In the genomic region with DNA sequence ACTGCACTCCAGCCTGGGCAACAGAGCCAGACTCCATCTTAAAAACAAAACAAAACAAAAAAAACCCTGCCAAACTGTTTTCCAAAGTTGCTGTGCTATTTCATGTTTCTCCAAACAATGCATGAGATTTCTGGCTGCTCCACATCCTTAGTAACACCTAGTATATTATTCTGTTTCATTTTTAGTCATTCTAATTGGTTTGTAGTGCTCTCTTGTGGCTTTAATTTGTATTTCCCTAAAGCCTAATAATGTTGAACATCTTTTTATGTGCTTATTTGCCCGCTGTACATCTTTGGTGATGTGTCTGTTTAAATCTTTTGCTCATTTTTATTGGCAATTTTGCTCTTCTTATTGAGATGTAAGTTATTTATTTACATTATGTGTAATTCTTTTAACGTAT, we compare ENCODE assay signal across 12 cellular contexts. TPM values are rescaled to one million over a fixed set of nuclear protein-coding genes. Genes with fewer than 3 reads are reported as not detected.
DNase-seq lines count a peak whose midpoint lies in the region; ATAC-seq and TF ChIP-seq lines count a peak whose summit lies in the region.
"Had no signal": no experiment of that assay in that cellular context is flagged by ENCODE, and none has a peak within 500 bp of the region (broad histone marks: within the 10 kb centered on the region; RNA-seq: fewer than 3 reads in every experiment).

No MANE protein-coding gene starts in this region.

- H3K79me2 ChIP-seq in PC-9 (ENCODE audit: low read depth), result no peaks in the 10 kb centered on the region

- no peak overlapping the region for H2AFZ ChIP-seq in PC-9

- H3F3A ChIP-seq in PC-9 (ENCODE audit: insufficient read depth, low read depth), result peaks cover 5% of the 10 kb centered on the region; the same call in 1 of the 2 replicates

- BruUV-seq in PC-9 (replicated peaks; lab: Mats Ljungman, UMichigan), result no TSS peak

- H3K4me2 ChIP-seq in PC-9, result no peak overlapping the region

- ATAC-seq in HG03045 (IDR thresholded peaks at IDR 0.05; ENCODE audit: unreplicated experiment), result no peak
- ATAC-seq: activated CD4-positive, alpha-beta T cell treated with anti-CD3 and anti-CD28 coated beads for 36 hours had no signal

- H3K27me3 ChIP-seq in PC-9 (ENCODE audit: insufficient read depth, low read depth), result no peaks in the 10 kb centered on the region

- POLR2A ChIA-PET in PC-9 (lab: Charles Lee; ENCODE audit: unreplicated experiment), result no interaction called here

- H3K9me2 ChIP-seq in PC-9 (ENCODE audit: insufficient read depth), result no peaks in the 10 kb centered on the region

- no peaks in the 10 kb centered on the region for H3K36me3 ChIP-seq in PC-9 (ENCODE audit: low read depth)

- H3K4me3 ChIP-seq in PC-9 (no peak overlapping the region), fibroblast of mammary gland (ENCODE audit: control insufficient read depth, low read depth, low read length) (no peak overlapping the region)

- no peaks in the 10 kb centered on the region for H4K20me1 ChIP-seq in PC-9 (ENCODE audit: insufficient read depth)

- peaks cover 7% of the 10 kb centered on the region for H3K4me1 ChIP-seq in PC-9 (replicated peaks; ENCODE audit: insufficient read depth)

- intact Hi-C loops in PC-9 (cut with micrococcal nuclease; ENCODE audit: unreplicated experiment), result loop anchor here (5.0 kb wide), 1 partner anchor 1293 kb away; no protein-coding TSS in a partner anchor

- in situ Hi-C loops in ACHN (cut with HindIII; ENCODE audit: low pct_ligation_motif_present, low pct_unique_long_range_greater_than_20kb, low sequenced_read_pairs), result no loop called here

- H3K9me3 ChIP-seq in PC-9 (ENCODE audit: insufficient read depth, low read depth), result no peaks in the 10 kb centered on the region

- H3K27ac ChIP-seq in PC-9, result no peak overlapping the region

- CTCF ChIA-PET in PC-9 (lab: Charles Lee), result no interaction called here

- DNase-seq in ACHN (peak; percentile 5), ELR (ENCODE audit: low read depth) (peak; percentile 38), PC-9 (no peak), fibroblast of mammary gland (ENCODE audit: low read depth) (peak; percentile 28), islet precursor cell (no peak), NCI-H1105 treated with DMSO at 0.1 percent for 48 hours (lab: John Stamatoyannopoulos, UW) (no peak), AG20443 (ENCODE audit: low spot score) (no peak)
- DNase-seq: activated CD4-positive, alpha-beta T cell treated with anti-CD3 and anti-CD28 coated beads for 36 hours; activated naive CD8-positive, alpha-beta T cell treated with anti-CD3 and anti-CD28 coated beads for 36 hours; activated T-cell treated with anti-CD3 and anti-CD28 coated beads, Interleukin-2, amount 50 U/mL, for 1 hour; occipital lobe had no signal

- TF ChIP-seq CTCF in PC-9 (conservative IDR thresholded peaks at IDR 0.05) (peak; percentile 53), fibroblast of mammary gland (conservative IDR thresholded peaks at IDR 0.05; ENCODE audit: control insufficient read depth, insufficient read depth, low read depth, low read length) (peak; percentile 24)

RNA-seq across cellular contexts. Expression of a gene that starts 18.4 kb away (rescaled TPM):
- total RNA-seq in PC-9 (2021), result 54.8 and 68.5 TPM in 2 replicates

Comparison
In these comparisons a context has a peak if more than half of its experiments do, and no peak if none do; other contexts are left out.
1. DNase-seq: peak in ACHN (single experiment), ELR (single experiment) and fibroblast of mammary gland (single experiment); none in PC-9 (0 of 2), islet precursor cell (single experiment), NCI-H1105 treated with DMSO at 0.1 percent for 48 hours (single experiment) and AG20443 (single experiment).